ENCODE assay signal across 13 cellular contexts in genomic region chr3:152039887-152040286, GRCh38.
DNase-seq lines count a peak whose midpoint lies in the region; ATAC-seq and TF ChIP-seq lines count a peak whose summit lies in the region.
"Had no signal": no experiment of that assay in that cellular context is flagged by ENCODE, and none has a peak within 500 bp of the region (broad histone marks: within the 10 kb centered on the region; RNA-seq: fewer than 3 reads in every experiment).

No MANE protein-coding gene starts in this region.

- peak; percentile 23 for DNase-seq in HT1080 (ENCODE audit: low read depth)
- DNase-seq in NAMALWA (ENCODE audit: low spot score), result no peak
- DNase-seq in effector CD8-positive, alpha-beta T cell (lab: John Stamatoyannopoulos, UW), result no peak
- no peak for DNase-seq in activated gamma-delta T cell treated with Interleukin-2 at 50 U/mL for 16 hours
- no peak for DNase-seq in UCSD-AML1 (lab: John Stamatoyannopoulos, UW; ENCODE audit: unreplicated experiment)
- DNase-seq: activated CD4-positive, alpha-beta T cell treated with anti-CD3 and anti-CD28 coated beads, Interleukin-2, amount 10 ng/mL, durations not matched to agents 7 days and 5 days; effector memory CD4-positive, alpha-beta T cell; SHP77 treated with DMSO at 0.1 percent for 48 hours; small intestine; stimulated activated CD8-positive, alpha-beta memory T cell treated with anti-CD3 and anti-CD28 coated beads, Interleukin-4, amount 100 ng/mL, for 48 hours had no signal

- ATAC-seq in GM18505 (IDR thresholded peaks at IDR 0.05; ENCODE audit: unreplicated experiment) (peak; percentile 94), GM19455 (IDR thresholded peaks at IDR 0.05; ENCODE audit: unreplicated experiment) (peak; percentile 99), HG02885 (IDR thresholded peaks at IDR 0.05; ENCODE audit: poor library complexity, unreplicated experiment) (peak; percentile 97)

- no peak for TF ChIP-seq POLR2A in GM18505 (IDR thresholded peaks at IDR 0.05; ENCODE audit: borderline replicate concordance, extremely low read depth, insufficient read depth, insufficient read length)
